12 cellular contexts compared by ENCODE assay signal in the genomic region with DNA sequence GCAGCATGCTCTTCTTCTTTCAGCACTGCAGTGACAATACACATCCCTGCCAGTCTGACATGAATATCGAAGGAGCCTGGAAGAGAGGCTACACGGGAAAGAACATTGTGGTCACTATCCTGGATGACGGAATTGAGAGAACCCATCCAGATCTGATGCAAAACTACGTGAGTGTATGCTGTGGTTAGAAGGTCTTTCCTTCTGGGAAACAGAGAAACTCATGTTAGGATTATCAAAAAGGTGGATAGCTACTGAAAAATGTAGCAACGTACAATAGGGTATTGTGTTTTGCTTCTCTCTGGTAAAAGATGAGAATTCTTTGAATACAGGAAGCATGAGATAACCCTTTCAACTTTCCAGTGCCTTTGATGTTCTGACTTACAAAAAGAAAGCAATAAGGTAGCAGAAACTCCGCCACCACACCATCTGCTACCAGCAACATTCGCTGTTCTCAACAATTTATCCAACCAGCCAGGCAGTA.
DNase-seq lines count a peak whose midpoint lies in the region; ATAC-seq and TF ChIP-seq lines count a peak whose summit lies in the region.
"Had no signal": no experiment of that assay in that cellular context is flagged by ENCODE, and none has a peak within 500 bp of the region (broad histone marks: within the 10 kb centered on the region; RNA-seq: fewer than 3 reads in every experiment).

No MANE protein-coding gene starts in this region.

- no peak overlapping the region for H3K14ac ChIP-seq in neuronal stem cell (ENCODE audit: low read length)

- H3K36me3 Mint-ChIP-seq in GM23338 (ENCODE audit: low read depth) (peaks cover 10% of the 10 kb centered on the region; the same call in 2 of the 3 replicates), T-helper 17 cell (ENCODE audit: low read depth) (peaks cover 5% of the 10 kb centered on the region)
- H3K36me3 Mint-ChIP-seq in activated naive CD8-positive, alpha-beta T cell treated with anti-CD3 and anti-CD28 coated beads, Interleukin-2, amount 10 ng/mL, durations not matched to agents 7 days and 5 days: peaks cover 14% of the 10 kb centered on the region

- H3K4me3 ChIP-seq in GM23338 (no peak overlapping the region), neuronal stem cell (ENCODE audit: low read length in 2 of 2) (no peak overlapping the region)
- H3K4me3 ChIP-seq: uterus had no signal

- peaks cover 22% of the 10 kb centered on the region for H3K79me2 ChIP-seq in GM23338 (replicated peaks; ENCODE audit: insufficient read depth)

- H3K4me1 Mint-ChIP-seq in GM23338 (peaks cover 46% of the 10 kb centered on the region), T-helper 17 cell (peaks cover 61% of the 10 kb centered on the region)
- H3K4me1 Mint-ChIP-seq in activated naive CD8-positive, alpha-beta T cell treated with anti-CD3 and anti-CD28 coated beads, Interleukin-2, amount 10 ng/mL, durations not matched to agents 7 days and 5 days: peaks cover 79% of the 10 kb centered on the region

- no peak overlapping the region for H2BK15ac ChIP-seq in neuronal stem cell (ENCODE audit: low read length)

- H3K9me3 ChIP-seq in T-helper 17 cell (ENCODE audit: control insufficient read depth, low read length, poor library complexity, severe bottlenecking): no peaks in the 10 kb centered on the region
- H3K9me3 ChIP-seq in neuronal stem cell (replicated peaks in 1 of 2; ENCODE audit: control insufficient read depth in 2 of 2, insufficient read depth in 1 of 2, low read depth in 1 of 2, low read length in 2 of 2): no peaks in the 10 kb centered on the region
- H3K9me3 ChIP-seq: uterus had no signal

- H4K91ac ChIP-seq in neuronal stem cell (ENCODE audit: low read depth, low read length, poor library complexity): no peak overlapping the region

- H3K27me3 ChIP-seq in GM23338 (ENCODE audit: insufficient read depth) (no peaks in the 10 kb centered on the region), neuronal stem cell (ENCODE audit: control insufficient read depth in 3 of 3, insufficient read depth in 3 of 3, low read depth in 1 of 3, low read length in 3 of 3) (no peaks in the 10 kb centered on the region)
- H3K27me3 ChIP-seq: uterus had no signal

- no peaks in the 10 kb centered on the region for H3K9me3 Mint-ChIP-seq in GM23338
- H3K9me3 Mint-ChIP-seq in activated naive CD8-positive, alpha-beta T cell treated with anti-CD3 and anti-CD28 coated beads, Interleukin-2, amount 10 ng/mL, durations not matched to agents 7 days and 5 days: no peaks in the 10 kb centered on the region

- H3K79me1 ChIP-seq in neuronal stem cell (ENCODE audit: low read depth, low read length): no peaks in the 10 kb centered on the region

- H3K23ac ChIP-seq in neuronal stem cell (ENCODE audit: low read depth, low read length, poor library complexity): no peak overlapping the region

- peak overlapping the region; percentile 23; the same call in 1 of the 2 replicates for H3K27ac Mint-ChIP-seq in GM23338
- peak overlapping the region; percentile 85 for H3K27ac Mint-ChIP-seq in T-helper 17 cell
- H3K27ac Mint-ChIP-seq in activated naive CD8-positive, alpha-beta T cell treated with anti-CD3 and anti-CD28 coated beads, Interleukin-2, amount 10 ng/mL, durations not matched to agents 7 days and 5 days: peak overlapping the region; percentile 92

- no CpG with 5 or more reads among the region's 7 CpGs for WGBS in neuronal stem cell (ENCODE audit: extremely low coverage in 2 of 2, insufficient read length in 2 of 2, insufficient replicate concordance in 1 of 2), 2 donors

- no peak overlapping the region for H2BK12ac ChIP-seq in neuronal stem cell (ENCODE audit: low read length)

- peaks cover 4% of the 10 kb centered on the region; the same call in 1 of the 2 replicates for H4K20me1 ChIP-seq in GM23338 (replicated peaks; ENCODE audit: insufficient read depth)

- POLR2A ChIA-PET in activated naive CD8-positive, alpha-beta T cell treated with anti-CD3 and anti-CD28 coated beads, Interleukin-2, amount 10 ng/mL, durations not matched to agents 7 days and 5 days (lab: Charles Lee): interaction anchor here (1.0 kb wide), 1 partner anchor 370 kb away, joined by 4 read pairs; a partner anchor contains a TSS

- H3K36me3 ChIP-seq in GM23338 (ENCODE audit: insufficient read depth) (peaks cover 5% of the 10 kb centered on the region; the same call in 1 of the 2 replicates), neuronal stem cell (replicated peaks in 1 of 2; ENCODE audit: control insufficient read depth in 2 of 2, insufficient read depth in 2 of 2, low read length in 2 of 2) (peaks cover 0 to 6% of the 10 kb centered on the region in 2 donors)
- H3K36me3 ChIP-seq: uterus had no signal

- ATAC-seq in GM23338 (no peak), T-helper 17 cell (peak; percentile 91), HG02623 (IDR thresholded peaks at IDR 0.05; ENCODE audit: unreplicated experiment) (no peak)
- peak; percentile 90 for ATAC-seq in activated naive CD8-positive, alpha-beta T cell treated with anti-CD3 and anti-CD28 coated beads, Interleukin-2, amount 10 ng/mL, durations not matched to agents 7 days and 5 days (ENCODE audit: low read depth)
- ATAC-seq: esophagus mucosa had no signal

- no peak overlapping the region for H3K18ac ChIP-seq in neuronal stem cell (ENCODE audit: low read length)

- no peaks in the 10 kb centered on the region for H3K9me2 ChIP-seq in GM23338 (ENCODE audit: insufficient read depth)

- no peak overlapping the region for H2BK120ac ChIP-seq in neuronal stem cell (ENCODE audit: low read depth, low read length)

- H3K27ac ChIP-seq in GM23338 (ENCODE audit: low read depth) (peak overlapping the region; percentile 3; the same call in 1 of the 2 replicates), neuronal stem cell (replicated peaks; ENCODE audit: low read length) (no peak overlapping the region)
- H3K27ac ChIP-seq: uterus had no signal

- H2AFZ ChIP-seq in GM23338 (no peak overlapping the region), neuronal stem cell (ENCODE audit: low read length) (peak overlapping the region; percentile 14)

- H3K4me1 ChIP-seq in GM23338 (ENCODE audit: insufficient read depth) (peaks cover 28% of the 10 kb centered on the region), neuronal stem cell (ENCODE audit: control insufficient read depth in 2 of 2, insufficient read depth in 1 of 2, low read depth in 1 of 2, low read length in 2 of 2) (peaks cover 12% of the 10 kb centered on the region in 2 donors)
- H3K4me1 ChIP-seq: uterus had no signal

- H4K8ac ChIP-seq in neuronal stem cell (ENCODE audit: low read depth, low read length): no peak overlapping the region

- no peak overlapping the region for H3K9ac ChIP-seq in neuronal stem cell (ENCODE audit: low read depth, low read length, poor library complexity)

- no peaks in the 10 kb centered on the region for H3K27me3 Mint-ChIP-seq in GM23338 (ENCODE audit: insufficient read depth, low read depth, poor library complexity)
- no peaks in the 10 kb centered on the region for H3K27me3 Mint-ChIP-seq in T-helper 17 cell
- H3K27me3 Mint-ChIP-seq in activated naive CD8-positive, alpha-beta T cell treated with anti-CD3 and anti-CD28 coated beads, Interleukin-2, amount 10 ng/mL, durations not matched to agents 7 days and 5 days: no peaks in the 10 kb centered on the region

- H3F3A ChIP-seq in GM23338 (replicated peaks; ENCODE audit: low read depth): no peaks in the 10 kb centered on the region

- no peak overlapping the region for H3K4me3 Mint-ChIP-seq in GM23338
- peak overlapping the region; percentile 77 for H3K4me3 Mint-ChIP-seq in T-helper 17 cell
- H3K4me3 Mint-ChIP-seq in activated naive CD8-positive, alpha-beta T cell treated with anti-CD3 and anti-CD28 coated beads, Interleukin-2, amount 10 ng/mL, durations not matched to agents 7 days and 5 days: peak overlapping the region; percentile 75

- H3K4me2 ChIP-seq in GM23338 (no peak overlapping the region), neuronal stem cell (ENCODE audit: insufficient read depth, low read length, poor library complexity, severe bottlenecking) (no peak overlapping the region)

- DNase-seq in GM23338 (ENCODE audit: low spot score): peak; percentile 26
- DNase-seq in T-helper 17 cell: peak in 1 of 3 donors; percentile 6
- no peak for DNase-seq in activated naive CD8-positive, alpha-beta T cell treated with anti-CD3 and anti-CD28 coated beads, Interleukin-2, amount 10 ng/mL, durations not matched to agents 7 days and 5 days
- DNase-seq in neuronal stem cell (ENCODE audit: low spot score): no peak
- DNase-seq in NCI-H2227 treated with DMSO at 0.1 percent for 48 hours (lab: John Stamatoyannopoulos, UW): no peak
- DNase-seq in DMS53 treated with DMSO at 0.1 percent for 48 hours (lab: John Stamatoyannopoulos, UW; ENCODE audit: unreplicated experiment): no peak
- no peak for DNase-seq in GF-D8 (lab: John Stamatoyannopoulos, UW)
- DNase-seq: amniotic stem cell, NCI-H774, uterus had no signal

- TF ChIP-seq CTCF in GM23338 (conservative IDR thresholded peaks at IDR 0.05; ENCODE audit: low read depth in 2 of 2): no peak

- no peak overlapping the region for H2BK5ac ChIP-seq in neuronal stem cell (ENCODE audit: low read length)

- no peak overlapping the region for H2AK5ac ChIP-seq in neuronal stem cell (ENCODE audit: low read depth, low read length)

- H3K4ac ChIP-seq in neuronal stem cell (ENCODE audit: low read length): no peak overlapping the region

TF ChIP-seq in GM23338, 12 proteins besides CTCF, POLR2A, EP300 and RAD21 (continues in another document):
- TF ChIP-seq STAT1 (IDR thresholded peaks at IDR 0.05; ENCODE audit: unreplicated experiment): no peak

Comparison
In these comparisons a context has a peak if more than half of its experiments do, and no peak if none do; other contexts are left out.
1. ATAC-seq: peak in T-helper 17 cell (single experiment) and activated naive CD8-positive, alpha-beta T cell treated with anti-CD3 and anti-CD28 coated beads, Interleukin-2, amount 10 ng/mL, durations not matched to agents 7 days and 5 days (single experiment); none in GM23338 (single experiment) and HG02623 (single experiment).
2. H3K27ac Mint-ChIP-seq: peak in every context shown above with its lines; median percentile 92 in activated naive CD8-positive, alpha-beta T cell treated with anti-CD3 and anti-CD28 coated beads, Interleukin-2, amount 10 ng/mL, durations not matched to agents 7 days and 5 days; 85 in T-helper 17 cell; 23 in GM23338.